Comparison of ENCODE assay signal across 25 cellular contexts in genomic region chr2:239040152-239040761, GRCh38.
A peak's percentile ranks its signal among the peaks of the same experiment; 100 is the strongest.
DNase-seq lines count a peak whose midpoint lies in the region; ATAC-seq and TF ChIP-seq lines count a peak whose summit lies in the region.
"Had no signal": no experiment of that assay in that cellular context is flagged by ENCODE, and none has a peak within 500 bp of the region (broad histone marks: within the 10 kb centered on the region; RNA-seq: fewer than 3 reads in every experiment).

No MANE protein-coding gene starts in this region.

- H3K79me2 ChIP-seq in neural progenitor cell (ENCODE audit: low read depth): no peaks in the 10 kb centered on the region

- H3K36me3 ChIP-seq in neural progenitor cell: no peaks in the 10 kb centered on the region
- H3K36me3 ChIP-seq in tibial nerve: no peaks in the 10 kb centered on the region
- H3K36me3 ChIP-seq: uterus had no signal

- 45 to 58% methylated on average over 10 to 14 of the region's 15 CpGs for WGBS in tibial nerve, 2 donors

- H3K4me3 ChIP-seq in neural progenitor cell: no peak overlapping the region
- H3K4me3 ChIP-seq in tibial nerve: no peak overlapping the region
- H3K4me3 ChIP-seq: K562, smooth muscle cell, uterus had no signal

- ATAC-seq in Right ventricle myocardium superior (ENCODE audit: poor library complexity): no peak
- ATAC-seq in Right ventricle myocardium inferior: no peak
- ATAC-seq in stimulated activated effector memory CD8-positive, alpha-beta T cell treated with anti-CD3 and anti-CD28 coated beads, Interleukin-12 subunit alpha, Interleukin-12 subunit beta, amount 100 ng/mL, for 72 hours: no peak
- ATAC-seq: CD8-positive, alpha-beta T cell; K562 had no signal

- H3K9ac ChIP-seq in neural progenitor cell: no peak overlapping the region

- no peak overlapping the region for H3K27ac Mint-ChIP-seq in neural progenitor cell
- no peak overlapping the region for H3K27ac Mint-ChIP-seq in stimulated activated effector memory CD8-positive, alpha-beta T cell treated with anti-CD3 and anti-CD28 coated beads, Interleukin-12 subunit alpha, Interleukin-12 subunit beta, amount 100 ng/mL, for 72 hours
- H3K27ac Mint-ChIP-seq: activated CD4-positive, alpha-beta memory T cell treated with anti-CD3 and anti-CD28 coated beads, Interleukin-2, amount 10 ng/mL, durations not matched to agents 7 days and 5 days; activated naive CD8-positive, alpha-beta T cell treated with anti-CD3 and anti-CD28 coated beads, Interleukin-2, amount 10 ng/mL, durations not matched to agents 7 days and 5 days; activated T-helper 2 cell treated with anti-CD3 and anti-CD28 coated beads, Interferon-gamma antibody, Interleukin-2, Interleukin-4, amounts not matched to agents 10 μg/mL and 5 μg/mL and 100 μg/mL, durations not matched to agents 14 hours and 24 hours and 36 hours; CD8-positive, alpha-beta T cell had no signal

- no peak overlapping the region for H3K27ac ChIP-seq in neural progenitor cell
- peak overlapping the region in 3 of 4 donors; percentile 52 to 83 (median 74) for H3K27ac ChIP-seq in tibial nerve
- H3K27ac ChIP-seq: RWPE1, uterus had no signal

- no peaks in the 10 kb centered on the region for H4K20me1 ChIP-seq in neural progenitor cell (ENCODE audit: low read depth)

- TF ChIP-seq EP300 in tibial nerve (IDR thresholded peaks at IDR 0.05): peak in 1 of 2 donors; percentile 8

- no peaks in the 10 kb centered on the region for H3F3A ChIP-seq in neural progenitor cell (ENCODE audit: low read depth)

- no peak overlapping the region for H3K4me2 ChIP-seq in neural progenitor cell
- H3K4me2 ChIP-seq: smooth muscle cell had no signal

- H3K9me3 ChIP-seq in neural progenitor cell (ENCODE audit: low read depth) (no peaks in the 10 kb centered on the region), tibial nerve (no peaks in the 10 kb centered on the region)
- H3K9me3 ChIP-seq: uterus had no signal

- H3K27me3 ChIP-seq in neural progenitor cell (no peaks in the 10 kb centered on the region), tibial nerve (no peaks in the 10 kb centered on the region)
- H3K27me3 ChIP-seq: uterus had no signal

- intact Hi-C loops in Right ventricle myocardium superior (cut with DNase I) (no loop called here), Right ventricle myocardium inferior (cut with DNase I) (no loop called here)

- H3K4me3 Mint-ChIP-seq in neural progenitor cell: no peak overlapping the region
- H3K4me3 Mint-ChIP-seq in stimulated activated effector memory CD8-positive, alpha-beta T cell treated with anti-CD3 and anti-CD28 coated beads, Interleukin-12 subunit alpha, Interleukin-12 subunit beta, amount 100 ng/mL, for 72 hours: no peak overlapping the region
- H3K4me3 Mint-ChIP-seq: activated CD4-positive, alpha-beta memory T cell treated with anti-CD3 and anti-CD28 coated beads, Interleukin-2, amount 10 ng/mL, durations not matched to agents 7 days and 5 days; activated naive CD8-positive, alpha-beta T cell treated with anti-CD3 and anti-CD28 coated beads, Interleukin-2, amount 10 ng/mL, durations not matched to agents 7 days and 5 days; CD8-positive, alpha-beta T cell had no signal

- TF ChIP-seq CTCF in neural progenitor cell (IDR thresholded peaks at IDR 0.05) (no peak), tibial nerve (IDR thresholded peaks at IDR 0.05) (no peak)

- H3K36me3 Mint-ChIP-seq in neural progenitor cell: no peaks in the 10 kb centered on the region
- no peaks in the 10 kb centered on the region for H3K36me3 Mint-ChIP-seq in stimulated activated effector memory CD8-positive, alpha-beta T cell treated with anti-CD3 and anti-CD28 coated beads, Interleukin-12 subunit alpha, Interleukin-12 subunit beta, amount 100 ng/mL, for 72 hours
- H3K36me3 Mint-ChIP-seq: activated naive CD8-positive, alpha-beta T cell treated with anti-CD3 and anti-CD28 coated beads, Interleukin-2, amount 10 ng/mL, durations not matched to agents 7 days and 5 days; CD8-positive, alpha-beta T cell had no signal

- peaks cover 7% of the 10 kb centered on the region for H3K4me1 Mint-ChIP-seq in neural progenitor cell
- no peaks in the 10 kb centered on the region for H3K4me1 Mint-ChIP-seq in stimulated activated effector memory CD8-positive, alpha-beta T cell treated with anti-CD3 and anti-CD28 coated beads, Interleukin-12 subunit alpha, Interleukin-12 subunit beta, amount 100 ng/mL, for 72 hours
- H3K4me1 Mint-ChIP-seq: activated CD4-positive, alpha-beta memory T cell treated with anti-CD3 and anti-CD28 coated beads, Interleukin-2, amount 10 ng/mL, durations not matched to agents 7 days and 5 days; activated naive CD8-positive, alpha-beta T cell treated with anti-CD3 and anti-CD28 coated beads, Interleukin-2, amount 10 ng/mL, durations not matched to agents 7 days and 5 days had no signal

- peak overlapping the region; percentile 34 for H2AFZ ChIP-seq in neural progenitor cell (replicated peaks)

- H3K4me1 ChIP-seq in neural progenitor cell (no peaks in the 10 kb centered on the region), tibial nerve (peaks cover 0 to 16% (median 3%) of the 10 kb centered on the region in 4 donors)
- H3K4me1 ChIP-seq: uterus had no signal

- no peak for TF ChIP-seq POLR2A in tibial nerve (IDR thresholded peaks at IDR 0.05)

- peaks cover 2% of the 10 kb centered on the region for H3K9me3 Mint-ChIP-seq in neural progenitor cell
- H3K9me3 Mint-ChIP-seq in stimulated activated effector memory CD8-positive, alpha-beta T cell treated with anti-CD3 and anti-CD28 coated beads, Interleukin-12 subunit alpha, Interleukin-12 subunit beta, amount 100 ng/mL, for 72 hours: no peaks in the 10 kb centered on the region
- H3K9me3 Mint-ChIP-seq: activated CD4-positive, alpha-beta memory T cell treated with anti-CD3 and anti-CD28 coated beads, Interleukin-2, amount 10 ng/mL, durations not matched to agents 7 days and 5 days; activated naive CD8-positive, alpha-beta T cell treated with anti-CD3 and anti-CD28 coated beads, Interleukin-2, amount 10 ng/mL, durations not matched to agents 7 days and 5 days; activated T-helper 2 cell treated with anti-CD3 and anti-CD28 coated beads, Interferon-gamma antibody, Interleukin-2, Interleukin-4, amounts not matched to agents 10 μg/mL and 5 μg/mL and 100 μg/mL, durations not matched to agents 14 hours and 24 hours and 36 hours; CD8-positive, alpha-beta T cell had no signal

- DNase-seq in Right ventricle myocardium superior (peak; percentile 30), Right ventricle myocardium inferior (ENCODE audit: missing footprints) (no peak), globus pallidus (ENCODE audit: low spot score) (peak; percentile 93), neural progenitor cell (ENCODE audit: low spot score) (no peak), tibial nerve (ENCODE audit: low spot score in 2 of 2) (no peak), DMS79 treated with DMSO at 0.1 percent for 48 hours (lab: John Stamatoyannopoulos, UW) (no peak), NCI-H187 (lab: John Stamatoyannopoulos, UW) (no peak)
- DNase-seq in stimulated activated effector memory CD8-positive, alpha-beta T cell treated with anti-CD3 and anti-CD28 coated beads, Interleukin-12 subunit alpha, Interleukin-12 subunit beta, amount 100 ng/mL, for 72 hours (ENCODE audit: low spot score in 2 of 2): no peak
- DNase-seq: activated CD4-positive, alpha-beta memory T cell treated with anti-CD3 and anti-CD28 coated beads, Interleukin-2, amount 10 ng/mL, durations not matched to agents 7 days and 5 days; activated CD4-positive, alpha-beta T cell treated with anti-CD3 and anti-CD28 coated beads for 1 hour; activated naive CD8-positive, alpha-beta T cell treated with anti-CD3 and anti-CD28 coated beads, Interleukin-2, amount 10 ng/mL, durations not matched to agents 7 days and 5 days; CD8-positive, alpha-beta T cell; DMS 273 treated with DMSO at 0.1 percent for 48 hours; effector CD4-positive, alpha-beta T cell; glutamatergic neuron; mesenchymal stem cell; NCI-H1092 treated with DMSO at 0.1 percent for 48 hours; NCI-H187 treated with DMSO at 0.1 percent for 48 hours; NCI-H69; stimulated activated CD4-positive, alpha-beta T cell treated with anti-CD3 and anti-CD28 coated beads, Interleukin-1b, Interleukin-23, amount 100 ng/mL, for 48 hours; uterus had no signal

- peaks cover 2% of the 10 kb centered on the region for H3K27me3 Mint-ChIP-seq in neural progenitor cell (ENCODE audit: insufficient read depth, low read depth)

Comparison
In these comparisons a context has a peak if more than half of its experiments do, and no peak if none do; other contexts are left out.
1. DNase-seq: peak in Right ventricle myocardium superior (single experiment) and globus pallidus (single experiment); none in Right ventricle myocardium inferior (single experiment), neural progenitor cell (single experiment), tibial nerve (0 of 2), DMS79 treated with DMSO at 0.1 percent for 48 hours (single experiment), NCI-H187 (0 of 2) and stimulated activated effector memory CD8-positive, alpha-beta T cell treated with anti-CD3 and anti-CD28 coated beads, Interleukin-12 subunit alpha, Interleukin-12 subunit beta, amount 100 ng/mL, for 72 hours (0 of 2).